Comparison of ENCODE assay signal across 18 cellular contexts in genomic region chr18:68417826-68418225, GRCh38.
DNase-seq lines count a peak whose midpoint lies in the region; ATAC-seq, FAIRE-seq and TF ChIP-seq lines count a peak whose summit lies in the region.
"Had no signal": no experiment of that assay in that cellular context is flagged by ENCODE, and none has a peak within 500 bp of the region (broad histone marks: within the 10 kb centered on the region; RNA-seq: fewer than 3 reads in every experiment).

No MANE protein-coding gene starts in this region.

- H3K27ac ChIP-seq in OCI-LY3 (ENCODE audit: low read length) (no peak overlapping the region), trophoblast cell (ENCODE audit: low read depth, low read length) (no peak overlapping the region), kidney (ENCODE audit: low read depth in 2 of 2, low read length in 2 of 2) (no peak overlapping the region)
- H3K27ac ChIP-seq: heart right ventricle, ovary, thoracic aorta had no signal

- H3K9ac ChIP-seq in OCI-LY3 (ENCODE audit: low read length) (no peak overlapping the region), trophoblast cell (ENCODE audit: low read length) (no peak overlapping the region), kidney (ENCODE audit: low read length in 2 of 2) (no peak overlapping the region)

- no peak overlapping the region for H2BK120ac ChIP-seq in trophoblast cell (ENCODE audit: insufficient read depth, low read length, poor library complexity)

- H3K27me3 Mint-ChIP-seq in natural killer cell treated with Interleukin-12 subunit alpha and Interleukin-12 subunit beta and Interleukin-15 and Interleukin-18, amount 100 ng/mL, for 72 hours: no peaks in the 10 kb centered on the region
- H3K27me3 Mint-ChIP-seq: activated CD4-positive, alpha-beta T cell treated with anti-CD3 and anti-CD28 coated beads, Interleukin-2, amount 10 ng/mL, durations not matched to agents 24 days and 14 days; CD4-positive, alpha-beta T cell had no signal

- H3K9me3 Mint-ChIP-seq in natural killer cell treated with Interleukin-12 subunit alpha and Interleukin-12 subunit beta and Interleukin-15 and Interleukin-18, amount 100 ng/mL, for 72 hours: no peaks in the 10 kb centered on the region
- H3K9me3 Mint-ChIP-seq: activated naive CD4-positive, alpha-beta T cell treated with anti-CD3 and anti-CD28 coated beads, Interleukin-2, amount 50 U/mL, for 72 hours; CD4-positive, alpha-beta T cell had no signal

- no peak overlapping the region for H4K91ac ChIP-seq in trophoblast cell (ENCODE audit: low read depth, low read length)

- H3K27ac Mint-ChIP-seq in natural killer cell treated with Interleukin-12 subunit alpha and Interleukin-12 subunit beta and Interleukin-15 and Interleukin-18, amount 100 ng/mL, for 72 hours: no peak overlapping the region
- H3K27ac Mint-ChIP-seq: activated CD4-positive, alpha-beta T cell treated with anti-CD3 and anti-CD28 coated beads, Interleukin-2, amount 10 ng/mL, durations not matched to agents 24 days and 14 days; activated naive CD4-positive, alpha-beta T cell treated with anti-CD3 and anti-CD28 coated beads, Interleukin-2, amount 50 U/mL, for 72 hours; CD4-positive, alpha-beta T cell had no signal

- H3K4me1 Mint-ChIP-seq in natural killer cell treated with Interleukin-12 subunit alpha and Interleukin-12 subunit beta and Interleukin-15 and Interleukin-18, amount 100 ng/mL, for 72 hours (ENCODE audit: low read depth in 2 of 2): no peaks in the 10 kb centered on the region
- H3K4me1 Mint-ChIP-seq: activated CD4-positive, alpha-beta T cell treated with anti-CD3 and anti-CD28 coated beads, Interleukin-2, amount 10 ng/mL, durations not matched to agents 24 days and 14 days had no signal

- H3K4me2 ChIP-seq in OCI-LY3 (ENCODE audit: low read length): no peak overlapping the region
- no peak overlapping the region for H3K4me2 ChIP-seq in trophoblast cell (ENCODE audit: low read length)

- TF ChIP-seq CTCF in OCI-LY3 (IDR thresholded peaks at IDR 0.05; ENCODE audit: low read depth, low read length) (no peak), kidney (IDR thresholded peaks at IDR 0.05; ENCODE audit: borderline replicate concordance, extremely low read depth, insufficient read depth) (no peak)

- no peak overlapping the region for H4K8ac ChIP-seq in trophoblast cell (ENCODE audit: low read depth, low read length)

- ATAC-seq in GM18868 (IDR thresholded peaks at IDR 0.05; ENCODE audit: unreplicated experiment): peak; percentile 37
- no peak for ATAC-seq in natural killer cell treated with Interleukin-12 subunit alpha and Interleukin-12 subunit beta and Interleukin-15 and Interleukin-18, amount 100 ng/mL, for 72 hours
- ATAC-seq: activated naive CD4-positive, alpha-beta T cell treated with anti-CD3 and anti-CD28 coated beads, Interleukin-2, amount 50 U/mL, for 72 hours; GM12878; heart right ventricle had no signal

- no peak overlapping the region for H2AK5ac ChIP-seq in trophoblast cell (ENCODE audit: low read length)

- no peaks in the 10 kb centered on the region for H3K9me3 ChIP-seq in OCI-LY3 (ENCODE audit: insufficient read depth, low read length)
- no peaks in the 10 kb centered on the region for H3K9me3 ChIP-seq in trophoblast cell (ENCODE audit: insufficient read depth, low read depth, low read length)
- no peaks in the 10 kb centered on the region for H3K9me3 ChIP-seq in kidney (ENCODE audit: control insufficient read depth in 1 of 2, low read length in 2 of 2)
- H3K9me3 ChIP-seq: ovary, thoracic aorta had no signal

- peak overlapping the region; percentile 2; the same call in 1 of the 2 replicates for H2AFZ ChIP-seq in OCI-LY3 (ENCODE audit: low read depth, low read length)
- no peak overlapping the region for H2AFZ ChIP-seq in trophoblast cell (ENCODE audit: insufficient read depth, low read length, poor library complexity)

- H3K14ac ChIP-seq in trophoblast cell (ENCODE audit: low read length): no peak overlapping the region

- peaks cover 3% of the 10 kb centered on the region; the same call in 1 of the 2 replicates for H3K4me1 ChIP-seq in OCI-LY3 (ENCODE audit: low read length)
- H3K4me1 ChIP-seq in trophoblast cell (ENCODE audit: control insufficient read depth in 1 of 2, insufficient read depth in 2 of 2, low read length in 2 of 2): no peaks in the 10 kb centered on the region
- H3K4me1 ChIP-seq in kidney (ENCODE audit: control insufficient read depth in 1 of 2, insufficient read depth in 1 of 2, low read depth in 1 of 2, low read length in 2 of 2): no peaks in the 10 kb centered on the region
- H3K4me1 ChIP-seq: heart right ventricle had no signal

- H3K36me3 Mint-ChIP-seq in natural killer cell treated with Interleukin-12 subunit alpha and Interleukin-12 subunit beta and Interleukin-15 and Interleukin-18, amount 100 ng/mL, for 72 hours: no peaks in the 10 kb centered on the region
- H3K36me3 Mint-ChIP-seq: activated naive CD4-positive, alpha-beta T cell treated with anti-CD3 and anti-CD28 coated beads, Interleukin-2, amount 50 U/mL, for 72 hours had no signal

- no peak overlapping the region for H2BK12ac ChIP-seq in trophoblast cell (ENCODE audit: low read length)

- FAIRE-seq in kidney (lab: Jason Lieb, UNC): no peak
- FAIRE-seq: endometrium, GM12878, H54 had no signal

- H4K20me1 ChIP-seq in OCI-LY3 (ENCODE audit: insufficient read depth, low read length): no peaks in the 10 kb centered on the region

- H2BK5ac ChIP-seq in trophoblast cell (ENCODE audit: low read depth, low read length, poor library complexity): no peak overlapping the region

- H3K79me2 ChIP-seq in OCI-LY3 (ENCODE audit: low read length) (no peaks in the 10 kb centered on the region), trophoblast cell (ENCODE audit: control insufficient read depth, insufficient read depth, low read length, poor library complexity) (no peaks in the 10 kb centered on the region)

- no peak overlapping the region for H3K4ac ChIP-seq in trophoblast cell (ENCODE audit: low read depth, low read length)

- H3K36me3 ChIP-seq in OCI-LY3 (replicated peaks; ENCODE audit: low read depth, low read length) (no peaks in the 10 kb centered on the region), trophoblast cell (ENCODE audit: control insufficient read depth in 1 of 2, insufficient read depth in 2 of 2, low read length in 2 of 2) (no peaks in the 10 kb centered on the region), kidney (ENCODE audit: control insufficient read depth in 1 of 2, insufficient read depth in 2 of 2, low read length in 2 of 2) (no peaks in the 10 kb centered on the region)
- H3K36me3 ChIP-seq: heart right ventricle, ovary, thoracic aorta had no signal

- WGBS in trophoblast cell (ENCODE audit: extremely low coverage, insufficient coverage, insufficient read length): no CpG with 5 or more reads among the region's 3 CpGs

- H3K4me3 ChIP-seq in OCI-LY3 (ENCODE audit: low read length) (no peak overlapping the region), trophoblast cell (ENCODE audit: low read depth, low read length) (no peak overlapping the region), kidney (ENCODE audit: low read length in 2 of 2) (no peak overlapping the region)
- H3K4me3 ChIP-seq: GM12878, heart right ventricle, ovary, SK-N-MC, thoracic aorta had no signal

- H3K23ac ChIP-seq in trophoblast cell (ENCODE audit: low read length): no peak overlapping the region

- H4K12ac ChIP-seq in trophoblast cell (ENCODE audit: low read depth, low read length): no peak overlapping the region

- no peaks in the 10 kb centered on the region for H3K27me3 ChIP-seq in OCI-LY3 (ENCODE audit: low read depth, low read length)
- no peaks in the 10 kb centered on the region for H3K27me3 ChIP-seq in trophoblast cell (ENCODE audit: insufficient read depth, low read length)
- H3K27me3 ChIP-seq: heart right ventricle, ovary had no signal

- H3K79me1 ChIP-seq in trophoblast cell (ENCODE audit: low read length): no peaks in the 10 kb centered on the region

- DNase-seq in fibroblast of gingiva (ENCODE audit: low read depth) (peak; percentile 89), trophoblast cell (peak; percentile 67 to 87), kidney (no peak), AG08396 (ENCODE audit: low spot score) (no peak)
- no peak for DNase-seq in natural killer cell treated with Interleukin-12 subunit alpha and Interleukin-12 subunit beta and Interleukin-15 and Interleukin-18, amount 100 ng/mL, for 72 hours (ENCODE audit: low spot score)
- DNase-seq: activated CD4-positive, alpha-beta T cell treated with anti-CD3 and anti-CD28 coated beads, Interleukin-2, amount 10 ng/mL, durations not matched to agents 24 days and 14 days; activated T-cell treated with anti-CD3 and anti-CD28 coated beads for 4 hours; CD4-positive, alpha-beta T cell; heart right ventricle; ovary had no signal

- H3K4me3 Mint-ChIP-seq in natural killer cell treated with Interleukin-12 subunit alpha and Interleukin-12 subunit beta and Interleukin-15 and Interleukin-18, amount 100 ng/mL, for 72 hours: no peak overlapping the region
- H3K4me3 Mint-ChIP-seq: activated CD4-positive, alpha-beta T cell treated with anti-CD3 and anti-CD28 coated beads, Interleukin-2, amount 10 ng/mL, durations not matched to agents 24 days and 14 days; CD4-positive, alpha-beta T cell had no signal

- H3K18ac ChIP-seq in trophoblast cell (ENCODE audit: low read length): no peak overlapping the region

- intact Hi-C loops in kidney (cut with DNase I): no loop called here

Comparison
In these comparisons a context has a peak if more than half of its experiments do, and no peak if none do; other contexts are left out.
1. DNase-seq: peak in fibroblast of gingiva (single experiment) and trophoblast cell (2 of 2); none in kidney (single experiment), natural killer cell treated with Interleukin-12 subunit alpha and Interleukin-12 subunit beta and Interleukin-15 and Interleukin-18, amount 100 ng/mL, for 72 hours (single experiment) and AG08396 (single experiment).